8 cellular contexts compared by ENCODE assay signal in the genomic region with DNA sequence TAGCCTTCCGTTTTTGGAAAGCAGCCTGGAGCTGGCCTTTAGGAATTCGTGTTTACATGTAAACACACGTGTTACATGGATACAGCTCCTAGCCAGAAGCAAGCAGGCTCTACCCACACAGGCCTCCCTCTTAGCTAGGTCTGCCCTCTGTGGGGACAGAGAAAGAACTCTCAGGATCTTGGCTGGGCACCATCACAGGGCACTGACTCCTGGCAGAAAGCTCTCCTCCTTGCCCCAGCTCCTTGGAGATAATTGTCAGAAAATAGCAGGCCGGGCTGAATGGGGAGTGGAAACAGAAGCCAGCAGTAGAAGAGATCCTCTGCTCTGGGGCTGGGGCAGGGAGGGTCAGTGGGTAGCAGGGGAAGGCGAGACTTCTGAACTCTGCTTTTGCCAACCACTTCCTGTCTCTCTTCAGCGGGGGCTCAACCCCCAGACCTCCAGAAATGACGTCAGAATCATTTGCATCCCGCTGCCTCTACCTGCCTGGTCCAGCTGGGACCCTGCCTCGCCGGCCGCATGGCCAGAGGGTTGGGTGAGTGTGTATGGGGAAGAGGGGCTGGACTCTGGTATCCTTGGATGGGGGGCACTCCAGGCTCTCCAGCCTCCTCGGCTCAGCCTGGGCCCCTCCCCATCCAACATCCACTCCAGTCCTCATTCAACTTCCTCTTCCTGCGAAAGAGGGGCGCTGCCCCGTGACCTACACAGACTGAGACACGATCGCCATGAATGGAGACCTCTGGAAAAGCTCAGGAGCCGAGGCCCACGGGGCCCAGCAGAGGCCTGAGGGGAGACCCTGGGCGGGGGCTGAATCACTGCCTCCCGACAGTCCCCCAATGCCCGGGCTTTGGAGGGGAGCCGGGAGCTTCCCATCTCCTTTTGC. TPM values are rescaled to one million over a fixed set of nuclear protein-coding genes. Genes with fewer than 3 reads are reported as not detected.
A peak's percentile ranks its signal among the peaks of the same experiment; 100 is the strongest.
DNase-seq lines count a peak whose midpoint lies in the region; ATAC-seq and TF ChIP-seq lines count a peak whose summit lies in the region.

No MANE protein-coding gene starts in this region.

- H3K4me3 ChIP-seq in HUES48 (ENCODE audit: low read depth, low read length) (peak overlapping the region; percentile 40; the same call in 1 of the 2 replicates), astrocyte of the spinal cord (ENCODE audit: low read depth, low read length) (peak overlapping the region; percentile 69), mesendoderm (ENCODE audit: low read length) (no peak overlapping the region)

- H3K23ac ChIP-seq in mesendoderm (ENCODE audit: low read length) = no peak overlapping the region

- H2BK5ac ChIP-seq in mesendoderm (ENCODE audit: low read length) = no peak overlapping the region

- no peak overlapping the region for H4K5ac ChIP-seq in mesendoderm (ENCODE audit: low read length)

- H2AK5ac ChIP-seq in mesendoderm (ENCODE audit: low read length) = no peak overlapping the region

- DNase-seq in Calu3 = no peak
- DNase-seq in astrocyte of the spinal cord (ENCODE audit: low read depth, low spot score) = peak; percentile 67
- DNase-seq in mesendoderm = peak; percentile 56
- no peak for DNase-seq in NCI-H2081 treated with DMSO at 0.1 percent for 48 hours (lab: John Stamatoyannopoulos, UW)
- DNase-seq in kidney glomerular epithelial cell (lab: John Stamatoyannopoulos, UW) = no peak
- DNase-seq in RKO (ENCODE audit: low spot score) = no peak

- H3K9me3 Mint-ChIP-seq in Calu3 (ENCODE audit: low read depth, unreplicated experiment) = no peaks in the 10 kb centered on the region

- H4K8ac ChIP-seq in mesendoderm (ENCODE audit: low read depth, low read length) = no peak overlapping the region

- H3K9me3 ChIP-seq in HUES48 (ENCODE audit: control insufficient read depth, insufficient read depth, low read length) = no peaks in the 10 kb centered on the region

- H3K27ac ChIP-seq in HUES48 (ENCODE audit: low read depth, low read length) = no peak overlapping the region
- H3K27ac ChIP-seq in mesendoderm (ENCODE audit: low read depth, low read length) = no peak overlapping the region

- H3K9ac ChIP-seq in HUES48 (ENCODE audit: low read depth, low read length) (no peak overlapping the region), mesendoderm (ENCODE audit: low read length) (no peak overlapping the region)

- no peak overlapping the region for H3K18ac ChIP-seq in mesendoderm (ENCODE audit: low read length)

- peaks cover 9% of the 10 kb centered on the region for H3K36me3 Mint-ChIP-seq in Calu3 (ENCODE audit: insufficient read depth, unreplicated experiment)

- TF ChIP-seq CTCF in Calu3 (IDR thresholded peaks at IDR 0.05; ENCODE audit: unreplicated experiment) (no peak), astrocyte of the spinal cord (IDR thresholded peaks at IDR 0.05; ENCODE audit: low read depth, low read length) (no peak)

- CTCF ChIA-PET in Calu3 (lab: Charles Lee) = interaction anchor here (0.7 to 1.0 kb wide), 5 partner anchors 10 to 545 kb away, joined by 3 to 5 read pairs (median 3); no protein-coding TSS in a partner anchor

- in situ Hi-C loops in astrocyte of the spinal cord (cut with HindIII; ENCODE audit: low sequenced_read_pairs) = no loop called here

- H3K36me3 ChIP-seq in HUES48 (ENCODE audit: control insufficient read depth, insufficient read depth, low read length) = no peaks in the 10 kb centered on the region
- no peaks in the 10 kb centered on the region for H3K36me3 ChIP-seq in mesendoderm (ENCODE audit: control insufficient read depth, insufficient read depth, low read length)

- no TSS peak for BruUV-seq in Calu3 (replicated peaks; lab: Mats Ljungman, UMichigan)

- ATAC-seq in GM19438 (IDR thresholded peaks at IDR 0.05; ENCODE audit: low read depth, unreplicated experiment) = peak; percentile 61

- H3K4ac ChIP-seq in mesendoderm (ENCODE audit: low read depth, low read length) = no peak overlapping the region

- H3K27me3 ChIP-seq in HUES48 (ENCODE audit: control insufficient read depth, insufficient read depth, low read length) (peaks cover 100% of the 10 kb centered on the region), mesendoderm (ENCODE audit: insufficient read depth, low read length, poor library complexity) (peaks cover 96% of the 10 kb centered on the region)

- no peaks in the 10 kb centered on the region for H3K79me1 ChIP-seq in mesendoderm (ENCODE audit: low read length)

- peak overlapping the region; percentile 67 for H3K4me3 Mint-ChIP-seq in Calu3 (ENCODE audit: low read depth, unreplicated experiment)

- no peak overlapping the region for H2BK15ac ChIP-seq in mesendoderm (replicated peaks; ENCODE audit: low read depth)

- no CpG with 5 or more reads among the region's 23 CpGs for WGBS in mesendoderm (ENCODE audit: extremely low coverage, insufficient coverage, low lambda C conversion rate)

- peaks cover 46% of the 10 kb centered on the region for H3K4me1 ChIP-seq in HUES48 (ENCODE audit: control insufficient read depth, insufficient read depth, low read length)
- no peaks in the 10 kb centered on the region for H3K4me1 ChIP-seq in mesendoderm (ENCODE audit: control insufficient read depth, low read depth, low read length)

- no peak overlapping the region for H3K27ac Mint-ChIP-seq in Calu3 (ENCODE audit: unreplicated experiment)

- no peaks in the 10 kb centered on the region for H3K4me1 Mint-ChIP-seq in Calu3 (ENCODE audit: low read depth, unreplicated experiment)

- intact Hi-C loops in Calu3 (cut with micrococcal nuclease; ENCODE audit: unreplicated experiment) = no loop called here

- peak overlapping the region; percentile 6 for H3K4me2 ChIP-seq in mesendoderm (ENCODE audit: low read length)

- H3K56ac ChIP-seq in mesendoderm (ENCODE audit: low read length) = no peak overlapping the region

- H2BK120ac ChIP-seq in mesendoderm (ENCODE audit: low read depth, low read length) = no peak overlapping the region

- no peaks in the 10 kb centered on the region for H3K79me2 ChIP-seq in mesendoderm (ENCODE audit: control insufficient read depth, insufficient read depth, low read length)

- H3K27me3 Mint-ChIP-seq in Calu3 (ENCODE audit: unreplicated experiment) = peaks cover 98% of the 10 kb centered on the region

RNA-seq across cellular contexts. Expression of a gene that starts 0.7 kb away (rescaled TPM):
- total RNA-seq in Calu3 (2022) = 0.44 and 0.57 TPM in 2 replicates
- not detected for polyA plus RNA-seq in mesendoderm (2013, experiment 1 of 2)
- not detected for polyA plus RNA-seq in mesendoderm (2013, experiment 2 of 2)

RNA-seq across cellular contexts. Expression of a gene that starts 20.1 kb away (rescaled TPM):
- total RNA-seq in Calu3 (2022) = 0.20 TPM in 1 of 2 replicates, not detected in the other
- polyA plus RNA-seq in mesendoderm (2013, experiment 1 of 2) = not detected
- not detected for polyA plus RNA-seq in mesendoderm (2013, experiment 2 of 2)

RNA-seq across cellular contexts. Expression of a gene that starts 24.7 kb away (rescaled TPM):
- 0.71 and 1.2 TPM in 2 replicates for total RNA-seq in Calu3 (2022)
- 0.01 TPM for polyA plus RNA-seq in mesendoderm (2013, experiment 1 of 2)
- polyA plus RNA-seq in mesendoderm (2013, experiment 2 of 2) = 0.04 TPM

RNA-seq across cellular contexts. Expression of a gene that starts 44.2 kb away (rescaled TPM):
- 0.24 TPM in 1 of 2 replicates, not detected in the other for total RNA-seq in Calu3 (2022)
- not detected for polyA plus RNA-seq in mesendoderm (2013, experiment 1 of 2)
- polyA plus RNA-seq in mesendoderm (2013, experiment 2 of 2) = not detected

RNA-seq across cellular contexts. Expression of a gene that starts 53.0 kb away (rescaled TPM):
- total RNA-seq in Calu3 (2022) = 0.42 and 0.54 TPM in 2 replicates
- polyA plus RNA-seq in mesendoderm (2013, experiment 1 of 2) = not detected
- polyA plus RNA-seq in mesendoderm (2013, experiment 2 of 2) = not detected

Comparison
In these comparisons a context has a peak if more than half of its experiments do, and no peak if none do; other contexts are left out.
1. DNase-seq: peak in astrocyte of the spinal cord (single experiment) and mesendoderm (single experiment); none in Calu3 (single experiment), NCI-H2081 treated with DMSO at 0.1 percent for 48 hours (single experiment), kidney glomerular epithelial cell (single experiment) and RKO (single experiment).